8 cellular contexts compared by ENCODE assay signal in the genomic region with DNA sequence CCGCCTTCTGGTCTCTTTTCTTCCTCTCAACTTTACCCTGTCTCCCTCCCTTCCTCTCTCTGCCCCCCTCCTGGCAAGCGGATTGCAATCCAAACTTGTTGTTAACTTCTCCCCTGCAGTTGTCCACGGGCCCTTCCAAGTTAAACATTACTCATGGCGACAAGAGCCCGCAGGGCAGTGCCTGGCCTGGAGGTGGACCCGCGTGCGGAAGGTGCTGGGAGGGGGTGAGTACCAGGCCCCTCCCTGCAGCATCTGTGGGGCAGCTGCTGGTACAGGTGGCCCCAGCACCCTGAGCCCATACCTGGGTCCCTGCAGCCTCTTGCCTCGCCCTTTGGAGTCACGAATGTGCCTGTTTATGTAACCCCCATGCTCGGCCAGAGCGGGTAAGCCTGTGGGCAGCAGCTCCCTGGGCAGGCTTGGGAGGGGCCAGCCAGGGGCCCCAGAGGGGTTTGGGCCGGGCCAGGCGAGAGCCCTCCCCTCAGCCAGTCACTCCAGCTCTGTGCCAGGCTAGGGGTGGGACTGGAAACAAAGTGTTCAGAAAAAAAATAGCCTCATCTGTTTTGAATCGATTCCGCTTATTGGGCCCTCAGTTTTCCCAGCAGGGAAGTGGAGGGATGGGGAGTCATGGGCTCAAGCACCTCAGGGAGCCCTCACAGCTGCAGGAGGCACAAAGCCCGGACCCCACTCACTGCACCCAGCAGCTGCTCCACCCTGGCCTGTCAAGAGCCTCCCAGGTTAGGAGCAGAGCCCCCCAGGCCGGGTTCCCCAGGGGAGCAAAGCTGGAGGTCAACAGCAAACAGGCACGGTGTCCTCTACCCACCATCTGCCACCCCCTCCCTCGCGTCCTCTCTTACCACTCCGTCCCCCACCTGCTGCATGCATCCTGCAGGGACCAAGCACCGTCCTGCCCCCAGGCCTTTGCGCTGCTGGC. TPM values are rescaled to one million over a fixed set of nuclear protein-coding genes. Genes with fewer than 3 reads are reported as not detected.
DNase-seq lines count a peak whose midpoint lies in the region; ATAC-seq and TF ChIP-seq lines count a peak whose summit lies in the region.

No MANE protein-coding gene starts in this region.

- no peak for DNase-seq in HFF-Myc (ENCODE audit: extremely low read depth, low read depth)
- peak; percentile 84 for DNase-seq in brain pericyte (ENCODE audit: low read depth, low spot score)
- DNase-seq in kidney tubule cell (ENCODE audit: low spot score), result peak; percentile 88
- no peak for DNase-seq in activated naive CD4-positive, alpha-beta T cell treated with anti-CD3 and anti-CD28 coated beads, Interleukin-2, amount 50 U/mL, for 72 hours (ENCODE audit: low spot score in 2 of 2)
- no peak for DNase-seq in DMS79 (lab: John Stamatoyannopoulos, UW)

- peak overlapping the region; percentile 24 for H3K4me3 ChIP-seq in HFF-Myc (replicated peaks; ENCODE audit: low read depth, low read length)

- H3K27ac ChIP-seq in temporal lobe (ENCODE audit: low read depth, low read length), result peak overlapping the region; percentile 65

- TF ChIP-seq CTCF in HFF-Myc (IDR thresholded peaks at IDR 0.05; ENCODE audit: low read depth, low read length, missing control alignments), result no peak

- no peak overlapping the region for H3K27ac Mint-ChIP-seq in activated naive CD4-positive, alpha-beta T cell treated with anti-CD3 and anti-CD28 coated beads, Interleukin-2, amount 50 U/mL, for 72 hours

- no peaks in the 10 kb centered on the region for H3K36me3 Mint-ChIP-seq in activated naive CD4-positive, alpha-beta T cell treated with anti-CD3 and anti-CD28 coated beads, Interleukin-2, amount 50 U/mL, for 72 hours

- H3K9me3 Mint-ChIP-seq in activated naive CD4-positive, alpha-beta T cell treated with anti-CD3 and anti-CD28 coated beads, Interleukin-2, amount 50 U/mL, for 72 hours, result no peaks in the 10 kb centered on the region

- ATAC-seq in HG02588 (IDR thresholded peaks at IDR 0.05; ENCODE audit: unreplicated experiment) (no peak), HG02759 (IDR thresholded peaks at IDR 0.05; ENCODE audit: unreplicated experiment) (no peak)
- ATAC-seq in activated naive CD4-positive, alpha-beta T cell treated with anti-CD3 and anti-CD28 coated beads, Interleukin-2, amount 50 U/mL, for 72 hours, result no peak

RNA-seq across cellular contexts. Expression of gene FAAP20, which starts 14.0 kb away (rescaled TPM):
- 24.6 TPM for total RNA-seq in temporal lobe
- total RNA-seq in activated naive CD4-positive, alpha-beta T cell treated with anti-CD3 and anti-CD28 coated beads, Interleukin-2, amount 50 U/mL, for 72 hours, result 10 to 100 TPM; 59.1 to 66.9 TPM

RNA-seq across cellular contexts. Expression of gene SKI, which starts 19.5 kb away (rescaled TPM):
- 26.1 TPM for total RNA-seq in temporal lobe
- total RNA-seq in activated naive CD4-positive, alpha-beta T cell treated with anti-CD3 and anti-CD28 coated beads, Interleukin-2, amount 50 U/mL, for 72 hours, result 10 to 100 TPM; 26.6 to 43.8 TPM

Comparison
In these comparisons a context has a peak if more than half of its experiments do, and no peak if none do; other contexts are left out.
1. DNase-seq: peak in brain pericyte (single experiment) and kidney tubule cell (single experiment); none in HFF-Myc (single experiment), activated naive CD4-positive, alpha-beta T cell treated with anti-CD3 and anti-CD28 coated beads, Interleukin-2, amount 50 U/mL, for 72 hours (0 of 2) and DMS79 (single experiment).